Comparison of ENCODE assay signal across 9 cellular contexts in genomic region chr4:84967292-84967651, GRCh38. TPM values are rescaled to one million over a fixed set of nuclear protein-coding genes. Genes with fewer than 3 reads are reported as not detected.
DNase-seq lines count a peak whose midpoint lies in the region; ATAC-seq and TF ChIP-seq lines count a peak whose summit lies in the region.
"Had no signal": no experiment of that assay in that cellular context is flagged by ENCODE, and none has a peak within 500 bp of the region (broad histone marks: within the 10 kb centered on the region; RNA-seq: fewer than 3 reads in every experiment).

No MANE protein-coding gene starts in this region.

- POLR2A ChIA-PET in AG04449 (lab: Yijun Ruan, JAX), result interaction anchor here (1.4 to 1.8 kb wide), 2 partner anchors 174 to 217 kb away, joined by 3 read pairs; no protein-coding TSS in a partner anchor

- TF ChIP-seq CTCF in AG04449 (IDR thresholded peaks at IDR 0.05; ENCODE audit: insufficient read depth, low read length, missing control alignments), result no peak
- TF ChIP-seq CTCF in Loucy (conservative IDR thresholded peaks at IDR 0.05; ENCODE audit: low read length), result no peak

- intact Hi-C loops in aorta (cut with DNase I), result loop anchor here (10.0 kb wide), 3 partner anchors 62 to 162 kb away; no protein-coding TSS in a partner anchor

- 0% methylated on average over 4 of the region's 4 CpGs for WGBS in aorta, 2 donors

- peaks cover 33% of the 10 kb centered on the region for H3K79me2 ChIP-seq in Loucy (ENCODE audit: insufficient read depth, low read length)

- H3K27ac ChIP-seq in duodenal mucosa (ENCODE audit: low read depth, low read length) (peak overlapping the region; percentile 2), aorta (ENCODE audit: low read depth in 1 of 2, low read length in 2 of 2) (peak overlapping the region; percentile 62 to 87)

- H3K27me3 ChIP-seq in Loucy (ENCODE audit: insufficient read depth, low read length, poor library complexity, severe bottlenecking), result no peaks in the 10 kb centered on the region
- H3K27me3 ChIP-seq in duodenal mucosa (ENCODE audit: control insufficient read depth in 1 of 2, insufficient read depth in 2 of 2, low read length in 2 of 2), result no peaks in the 10 kb centered on the region
- no peaks in the 10 kb centered on the region for H3K27me3 ChIP-seq in aorta (ENCODE audit: control insufficient read depth in 1 of 2, insufficient read depth in 2 of 2, low read length in 1 of 2)

- H3K9me3 ChIP-seq in Loucy (ENCODE audit: insufficient read depth, low read depth, low read length) (no peaks in the 10 kb centered on the region), duodenal mucosa (ENCODE audit: control insufficient read depth in 1 of 2, low read length in 2 of 2) (no peaks in the 10 kb centered on the region), aorta (ENCODE audit: control insufficient read depth, low read length) (no peaks in the 10 kb centered on the region)

- H2AFZ ChIP-seq in Loucy (ENCODE audit: low read length), result peak overlapping the region; percentile 84

- peak overlapping the region; percentile 68 for H3K4me2 ChIP-seq in Loucy (ENCODE audit: low read depth, low read length, poor library complexity, severe bottlenecking)

- peaks cover 3% of the 10 kb centered on the region for H3K4me1 ChIP-seq in Loucy (ENCODE audit: insufficient read depth, low read length, poor library complexity, severe bottlenecking)
- peaks cover 7 to 14% of the 10 kb centered on the region in 2 donors for H3K4me1 ChIP-seq in duodenal mucosa (ENCODE audit: control insufficient read depth in 1 of 2, insufficient read depth in 2 of 2, low read length in 2 of 2)
- peaks cover 2% of the 10 kb centered on the region in 2 donors for H3K4me1 ChIP-seq in aorta (ENCODE audit: control insufficient read depth in 1 of 2, insufficient read depth in 2 of 2, low read length in 2 of 2)

- CTCF ChIA-PET in AG04449 (lab: Yijun Ruan, JAX), result interaction anchor here (0.6 to 2.2 kb wide), 5 partner anchors 92 to 388 kb away, joined by 3 to 33 read pairs (median 3); no protein-coding TSS in a partner anchor

- H4K20me1 ChIP-seq in Loucy (ENCODE audit: insufficient read depth, low read length, poor library complexity, severe bottlenecking), result no peaks in the 10 kb centered on the region

- peak overlapping the region; percentile 76 for H3K4me3 ChIP-seq in AG04449 (ENCODE audit: low read depth, low read length)
- peak overlapping the region; percentile 70 for H3K4me3 ChIP-seq in Loucy (ENCODE audit: low read length, poor library complexity, severe bottlenecking)
- peak overlapping the region; percentile 61 to 78 for H3K4me3 ChIP-seq in duodenal mucosa (ENCODE audit: low read depth in 1 of 2, low read length in 2 of 2)
- peak overlapping the region; percentile 78 to 93 for H3K4me3 ChIP-seq in aorta (ENCODE audit: low read length in 2 of 2)
- H3K4me3 ChIP-seq: GM12878 had no signal

- H3F3A ChIP-seq in Loucy (ENCODE audit: low read depth), result no peaks in the 10 kb centered on the region

- H3K9ac ChIP-seq in Loucy (ENCODE audit: low read depth, low read length, poor library complexity, severe bottlenecking), result peak overlapping the region; percentile 58
- peak overlapping the region; percentile 20 to 67 for H3K9ac ChIP-seq in duodenal mucosa (ENCODE audit: low read depth in 1 of 2, low read length in 2 of 2)

- ATAC-seq in aorta (ENCODE audit: low FRiP score) (peak; percentile 75), GM19397 (IDR thresholded peaks at IDR 0.05; ENCODE audit: unreplicated experiment) (no peak)
- ATAC-seq: GM12878 had no signal

- no peak for DNase-seq in AG04449 (ENCODE audit: low read depth, low spot score)
- DNase-seq in midbrain (lab: John Stamatoyannopoulos, UW), result peak; percentile 68
- DNase-seq in aorta, result no peak
- no peak for DNase-seq in islet precursor cell
- no peak for DNase-seq in mesenteric fat pad (ENCODE audit: low spot score)

- no peaks in the 10 kb centered on the region for H3K36me3 ChIP-seq in Loucy (ENCODE audit: insufficient read depth, low read length)
- H3K36me3 ChIP-seq in duodenal mucosa (ENCODE audit: control insufficient read depth in 1 of 2, insufficient read depth in 2 of 2, low read length in 2 of 2), result no peaks in the 10 kb centered on the region
- no peaks in the 10 kb centered on the region for H3K36me3 ChIP-seq in aorta (ENCODE audit: control insufficient read depth in 1 of 2, insufficient read depth in 2 of 2, low read length in 1 of 2)

- H3K9me2 ChIP-seq in Loucy (replicated peaks; ENCODE audit: low read depth, low read length), result no peaks in the 10 kb centered on the region

RNA-seq across cellular contexts. Expression of gene WDFY3, which starts 0.8 kb away (rescaled TPM):
- total RNA-seq in aorta (100 to 1,000 TPM; 127 to 177 TPM), mesenteric fat pad (124 TPM)
- 10 to 100 TPM in 1 of 2 donors, 1 to 10 TPM in 1; 3.4 to 12.0 TPM for polyA plus RNA-seq in aorta
